In genomic region chr11:57712256-57713150, GRCh38 we compare ENCODE assay signal across 8 cellular contexts. TPM values are rescaled to one million over a fixed set of nuclear protein-coding genes. Genes with fewer than 3 reads are reported as not detected.
DNase-seq lines count a peak whose midpoint lies in the region; TF ChIP-seq lines count a peak whose summit lies in the region.

TMX2 (plus strand) TSS chr11:57712593; CDS start chr11:57712619, 26 bp downstream.

- peak; percentile 83 for DNase-seq in CMK (ENCODE audit: low read depth)
- DNase-seq in GM20000 (ENCODE audit: low spot score) = peak; percentile 93
- peak; percentile 99 for DNase-seq in HT-29 (ENCODE audit: low spot score)
- DNase-seq in NOMO-1 (lab: John Stamatoyannopoulos, UW; ENCODE audit: unreplicated experiment in 2 of 2) = peak; percentile 99 to 100
- peak; percentile 79 to 90 (median 86) for DNase-seq in effector memory CD4-positive, alpha-beta T cell
- peak; percentile 98 to 99 for DNase-seq in lung microvascular endothelial cell (ENCODE audit: low read depth in 2 of 2)
- DNase-seq in stimulated activated CD4-positive, alpha-beta T cell treated with anti-CD3 and anti-CD28 coated beads, TNF-alpha, amount 100 ng/mL, for 48 hours (ENCODE audit: low read depth in 3 of 3) = peak; percentile 74 to 87 (median 86)

- H3K27ac ChIP-seq in effector memory CD4-positive, alpha-beta T cell (ENCODE audit: insufficient read depth, low read length, poor library complexity, severe bottlenecking) = peak within 1 kb of the TSS; percentile 92

- POLR2A ChIA-PET in activated CD8-positive, alpha-beta memory T cell treated with anti-CD3 and anti-CD28 coated beads for 36 hours (lab: Charles Lee) = interaction anchor here (0.7 to 1.1 kb wide), 3 partner anchors 27 to 32 kb away, joined by 3 to 6 read pairs (median 3); no protein-coding TSS in a partner anchor

- H3K4me1 ChIP-seq in effector memory CD4-positive, alpha-beta T cell (ENCODE audit: control insufficient read depth, insufficient read depth, low read length, poor library complexity, severe bottlenecking) = peaks cover 24% of the 10 kb centered on the region

- no peaks in the 10 kb centered on the region for H3K27me3 ChIP-seq in effector memory CD4-positive, alpha-beta T cell (replicated peaks; ENCODE audit: control insufficient read depth, insufficient read depth, low read length, poor library complexity, severe bottlenecking)

- no peaks in the 10 kb centered on the region for H3K9me3 ChIP-seq in effector memory CD4-positive, alpha-beta T cell (ENCODE audit: control insufficient read depth, low read length)

- no peak for TF ChIP-seq CTCF in GM20000 (IDR thresholded peaks at IDR 0.05; ENCODE audit: extremely low read depth, missing control alignments)

- no peaks in the 10 kb centered on the region for H3K36me3 ChIP-seq in effector memory CD4-positive, alpha-beta T cell (ENCODE audit: control insufficient read depth, insufficient read depth, low read length)

- CTCF ChIA-PET in activated CD8-positive, alpha-beta memory T cell treated with anti-CD3 and anti-CD28 coated beads for 36 hours (lab: Charles Lee) = interaction anchor here (0.9 to 1.0 kb wide), 2 partner anchors 71 to 145 kb away, joined by 3 to 4 read pairs; partner anchors contain the start of gene UBE2L6

- peak within 1 kb of the TSS; percentile 90 for H3K4me3 ChIP-seq in effector memory CD4-positive, alpha-beta T cell (ENCODE audit: insufficient read depth, low read depth, low read length, poor library complexity, severe bottlenecking)

RNA-seq across cellular contexts. Expression of gene TMX2, which starts in this region (rescaled TPM):
- 148 and 150 TPM in 2 replicates for total RNA-seq in HT-29 (2014; rRNA removed; shearing (Covaris generic))
- 100 to 1,000 TPM; 115 to 116 TPM for total RNA-seq in activated CD8-positive, alpha-beta memory T cell treated with anti-CD3 and anti-CD28 coated beads for 36 hours
- 37.7 and 54.2 TPM in 2 replicates for total RNA-seq in lung microvascular endothelial cell

Comparison
In these comparisons a context has a peak if more than half of its experiments do, and no peak if none do; other contexts are left out.
1. Peak in every context shown above with its lines: DNase-seq, H3K4me3 ChIP-seq and H3K27ac ChIP-seq.